1 cellular context compared by ENCODE assay signal in genomic region chr20:44319880-44320422, GRCh38.
TF ChIP-seq lines count a peak whose summit lies in the region.

No MANE protein-coding gene starts in this region.

TF ChIP-seq in GM12878, 131 proteins besides CTCF, POLR2A, EP300 and RAD21:
- TF ChIP-seq USF2 (IDR thresholded peaks at IDR 0.05; ENCODE audit: borderline replicate concordance, low read depth, low read length): no peak
- peak; percentile 43; the same call in 1 of the 2 replicates for TF ChIP-seq PKNOX1 (IDR thresholded peaks at IDR 0.05)
- no peak for TF ChIP-seq SKIL (IDR thresholded peaks at IDR 0.05; ENCODE audit: low read depth, poor library complexity, severe bottlenecking)
